In genomic region chr6:158489441-158489840, GRCh38 we compare ENCODE assay signal across 30 cellular contexts.
"Had no signal": no experiment of that assay in that cellular context is flagged by ENCODE, and none has a peak within 500 bp of the region (broad histone marks: within the 10 kb centered on the region; RNA-seq: fewer than 3 reads in every experiment).

No MANE protein-coding gene starts in this region.

- H3K27me3 Mint-ChIP-seq: activated B cell treated with CpG ODN at 0.5 μM for 24 hours; activated CD8-positive, alpha-beta T cell treated with anti-CD3 and anti-CD28 coated beads for 36 hours; activated naive CD8-positive, alpha-beta T cell; activated T-helper 17 cell treated with anti-CD3 and anti-CD28 coated beads, Interleukin-2, amount 50 U/mL, for 72 hours; T-helper 17 cell had no signal

- DNase-seq: activated B cell treated with CpG ODN at 0.5 μM for 24 hours; activated CD4-positive, alpha-beta T cell treated with anti-CD3 and anti-CD28 coated beads for 48 hours; activated CD4-positive, alpha-beta T cell treated with anti-CD3 and anti-CD28 coated beads, Interleukin-2, amount 50 U/mL, for 1 hour; activated CD4-positive, alpha-beta T cell treated with anti-CD3 and anti-CD28 coated beads, Interleukin-2, amount 50 U/mL, for 48 hours; activated CD8-positive, alpha-beta memory T cell treated with anti-CD3 and anti-CD28 coated beads for 24 hours; activated CD8-positive, alpha-beta T cell treated with anti-CD3 and anti-CD28 coated beads for 36 hours; activated effector memory CD4-positive, alpha-beta T cell treated with Interleukin-2 at 50 U/mL for 16 hours; activated gamma-delta T cell treated with Interleukin-2 at 50 U/mL for 16 hours; activated naive CD4-positive, alpha-beta T cell treated with anti-CD3 and anti-CD28 coated beads, Interleukin-2, amount 50 U/mL, for 16 hours; activated naive CD4-positive, alpha-beta T cell treated with Interleukin-2 at 50 U/mL for 16 hours; activated T-cell treated with anti-CD3 and anti-CD28 coated beads, Interleukin-2, amount 50 U/mL, for 4 hours; amniotic stem cell; anterior cingulate cortex; body of pancreas; caudate nucleus; cortex of kidney; dermis blood vessel endothelial cell; effector CD4-positive, alpha-beta T cell; foreskin fibroblast; heart right ventricle; T-helper 1 cell; T-helper 17 cell; T1000; WERI-Rb-1 had no signal

- H3K9me3 Mint-ChIP-seq: activated B cell treated with CpG ODN at 0.5 μM for 24 hours; activated CD8-positive, alpha-beta T cell treated with anti-CD3 and anti-CD28 coated beads for 36 hours; activated T-cell treated with anti-CD3 and anti-CD28 coated beads, Interleukin-2, amount 50 U/mL, for 4 hours; activated T-helper 17 cell treated with anti-CD3 and anti-CD28 coated beads, Interleukin-2, amount 50 U/mL, for 72 hours; T-helper 2 cell treated with Interferon-gamma antibody and Interleukin-4, amounts not matched to agents 5 μg/mL and 100 μg/mL, for 36 hours had no signal

- H3K27ac Mint-ChIP-seq: activated B cell treated with CpG ODN at 0.5 μM for 24 hours; activated CD8-positive, alpha-beta T cell treated with anti-CD3 and anti-CD28 coated beads for 36 hours; activated naive CD8-positive, alpha-beta T cell; activated T-helper 17 cell treated with anti-CD3 and anti-CD28 coated beads, Interleukin-2, amount 50 U/mL, for 72 hours; T-helper 17 cell; T-helper 2 cell treated with Interferon-gamma antibody and Interleukin-4, amounts not matched to agents 5 μg/mL and 100 μg/mL, for 36 hours had no signal

- ATAC-seq: activated CD4-positive, CD25-positive, alpha-beta regulatory T cell treated with anti-CD3 and anti-CD28 coated beads, Interleukin-2, amount 50 U/mL, for 24 hours; activated CD8-positive, alpha-beta T cell treated with anti-CD3 and anti-CD28 coated beads for 36 hours; activated T-cell treated with anti-CD3 and anti-CD28 coated beads, Interleukin-2, amount 50 U/mL, for 4 hours; activated T-helper 17 cell treated with anti-CD3 and anti-CD28 coated beads, Interleukin-2, amount 50 U/mL, for 72 hours; body of pancreas; esophagus mucosa; heart right ventricle; T-helper 17 cell had no signal

- H3K4me1 ChIP-seq: heart right ventricle had no signal

- H3K4me3 ChIP-seq: body of pancreas, heart right ventricle had no signal

- H3K4me3 Mint-ChIP-seq: activated B cell treated with CpG ODN at 0.5 μM for 24 hours; activated CD8-positive, alpha-beta T cell treated with anti-CD3 and anti-CD28 coated beads for 36 hours; activated naive CD8-positive, alpha-beta T cell; activated T-cell treated with anti-CD3 and anti-CD28 coated beads, Interleukin-2, amount 50 U/mL, for 4 hours; activated T-helper 17 cell treated with anti-CD3 and anti-CD28 coated beads, Interleukin-2, amount 50 U/mL, for 72 hours; T-helper 17 cell; T-helper 2 cell treated with Interferon-gamma antibody and Interleukin-4, amounts not matched to agents 5 μg/mL and 100 μg/mL, for 36 hours had no signal

- H3K4me1 Mint-ChIP-seq: activated B cell treated with CpG ODN at 0.5 μM for 24 hours; activated T-helper 17 cell treated with anti-CD3 and anti-CD28 coated beads, Interleukin-2, amount 50 U/mL, for 72 hours had no signal

- H3K27me3 ChIP-seq: body of pancreas, heart right ventricle had no signal

- H3K27ac ChIP-seq: body of pancreas, epithelial cell of prostate, heart right ventricle, WERI-Rb-1 had no signal
